ENCODE assay signal across 8 cellular contexts in the genomic region with DNA sequence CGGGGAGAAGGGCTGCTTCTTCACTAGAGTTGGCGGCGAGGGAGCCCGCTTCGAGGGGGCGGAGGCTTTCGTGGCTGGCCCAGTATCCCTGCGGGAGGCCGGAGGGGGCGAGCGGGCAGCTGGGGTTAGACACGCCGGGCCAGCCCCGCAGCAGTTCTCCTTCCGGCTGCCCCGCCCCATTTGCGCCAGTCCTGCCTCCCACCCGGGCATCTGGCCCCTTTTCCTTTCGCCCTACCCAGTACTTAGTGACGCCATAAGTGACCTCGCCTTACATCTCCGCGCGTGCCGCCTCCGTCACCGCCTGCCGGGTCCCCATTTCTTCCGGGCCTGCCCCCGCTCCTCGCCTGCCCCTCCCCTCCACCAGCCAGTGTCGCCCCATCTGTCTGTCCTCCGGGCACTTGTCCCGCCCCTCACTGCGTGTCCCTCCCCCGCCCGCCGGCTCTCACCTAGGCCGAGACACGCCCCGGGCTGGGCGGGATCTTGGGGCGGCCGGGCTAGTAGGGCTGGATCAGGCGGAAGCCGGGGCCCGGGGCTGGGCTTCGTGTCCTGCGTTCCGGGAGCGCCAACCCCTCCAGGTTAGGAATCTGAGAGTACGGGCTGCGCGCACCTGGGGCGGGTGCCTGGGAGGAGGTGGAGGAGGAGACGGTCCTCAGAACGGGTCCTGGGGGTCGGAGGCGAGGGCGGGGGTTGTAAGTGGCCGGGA. TPM values are rescaled to one million over a fixed set of nuclear protein-coding genes. Genes with fewer than 3 reads are reported as not detected.
DNase-seq lines count a peak whose midpoint lies in the region; ATAC-seq, FAIRE-seq and TF ChIP-seq lines count a peak whose summit lies in the region.

No MANE protein-coding gene starts in this region.

- DNase-seq in GM03348 (ENCODE audit: low spot score) (peak; percentile 72), HFF-Myc (ENCODE audit: extremely low read depth, low read depth) (peak; percentile 48), NCI-H1105 treated with DMSO at 0.1 percent for 48 hours (lab: John Stamatoyannopoulos, UW) (peak; percentile 91), left cardiac atrium (peak; percentile 91), retina (peak; percentile 87), urothelium cell line (ENCODE audit: low spot score) (no peak)
- peak; percentile 95 for DNase-seq in activated naive CD8-positive, alpha-beta T cell treated with anti-CD3 and anti-CD28 coated beads, Interleukin-2, amount 50 U/mL, for 16 hours (ENCODE audit: low read depth, low spot score)

- H3K4me3 ChIP-seq in HFF-Myc (replicated peaks; ENCODE audit: low read depth, low read length) = peak overlapping the region; percentile 54

- TF ChIP-seq CTCF in HFF-Myc (IDR thresholded peaks at IDR 0.05; ENCODE audit: low read depth, low read length, missing control alignments) = no peak

- ATAC-seq in SK-N-SH treated with all-trans-retinoic acid at 6 μM for 48 hours (peak; percentile 88), left cardiac atrium (peak; percentile 90)

- intact Hi-C loops in left cardiac atrium (cut with DNase I) = loop anchor here in 1 of 2 donors (10.0 kb wide), 1 partner anchor 137 kb away; no protein-coding TSS in a partner anchor

- no peak for FAIRE-seq in urothelium cell line (lab: Jason Lieb, UNC)

TF ChIP-seq in SK-N-SH treated with all-trans-retinoic acid at 6 μM for 48 hours, 23 proteins besides CTCF, POLR2A, EP300 and RAD21:
- TF ChIP-seq RARB (CRISPR knock-in tag; IDR thresholded peaks at IDR 0.05) (no peak), ZNF70 (CRISPR knock-in tag; IDR thresholded peaks at IDR 0.05) (no peak), ZFP3 (CRISPR knock-in tag; IDR thresholded peaks at IDR 0.05) (no peak)
- TF ChIP-seq, protein P1, sequence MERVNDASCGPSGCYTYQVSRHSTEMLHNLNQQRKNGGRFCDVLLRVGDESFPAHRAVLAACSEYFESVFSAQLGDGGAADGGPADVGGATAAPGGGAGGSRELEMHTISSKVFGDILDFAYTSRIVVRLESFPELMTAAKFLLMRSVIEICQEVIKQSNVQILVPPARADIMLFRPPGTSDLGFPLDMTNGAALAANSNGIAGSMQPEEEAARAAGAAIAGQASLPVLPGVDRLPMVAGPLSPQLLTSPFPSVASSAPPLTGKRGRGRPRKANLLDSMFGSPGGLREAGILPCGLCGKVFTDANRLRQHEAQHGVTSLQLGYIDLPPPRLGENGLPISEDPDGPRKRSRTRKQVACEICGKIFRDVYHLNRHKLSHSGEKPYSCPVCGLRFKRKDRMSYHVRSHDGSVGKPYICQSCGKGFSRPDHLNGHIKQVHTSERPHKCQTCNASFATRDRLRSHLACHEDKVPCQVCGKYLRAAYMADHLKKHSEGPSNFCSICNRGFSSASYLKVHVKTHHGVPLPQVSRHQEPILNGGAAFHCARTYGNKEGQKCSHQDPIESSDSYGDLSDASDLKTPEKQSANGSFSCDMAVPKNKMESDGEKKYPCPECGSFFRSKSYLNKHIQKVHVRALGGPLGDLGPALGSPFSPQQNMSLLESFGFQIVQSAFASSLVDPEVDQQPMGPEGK (CRISPR knock-in tag; IDR thresholded peaks at IDR 0.05; ENCODE audit: borderline replicate concordance) = no peak
- TF ChIP-seq, protein P2, sequence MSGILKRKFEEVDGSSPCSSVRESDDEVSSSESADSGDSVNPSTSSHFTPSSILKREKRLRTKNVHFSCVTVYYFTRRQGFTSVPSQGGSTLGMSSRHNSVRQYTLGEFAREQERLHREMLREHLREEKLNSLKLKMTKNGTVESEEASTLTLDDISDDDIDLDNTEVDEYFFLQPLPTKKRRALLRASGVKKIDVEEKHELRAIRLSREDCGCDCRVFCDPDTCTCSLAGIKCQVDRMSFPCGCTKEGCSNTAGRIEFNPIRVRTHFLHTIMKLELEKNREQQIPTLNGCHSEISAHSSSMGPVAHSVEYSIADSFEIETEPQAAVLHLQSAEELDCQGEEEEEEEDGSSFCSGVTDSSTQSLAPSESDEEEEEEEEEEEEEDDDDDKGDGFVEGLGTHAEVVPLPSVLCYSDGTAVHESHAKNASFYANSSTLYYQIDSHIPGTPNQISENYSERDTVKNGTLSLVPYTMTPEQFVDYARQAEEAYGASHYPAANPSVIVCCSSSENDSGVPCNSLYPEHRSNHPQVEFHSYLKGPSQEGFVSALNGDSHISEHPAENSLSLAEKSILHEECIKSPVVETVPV (CRISPR knock-in tag; IDR thresholded peaks at IDR 0.05) = no peak

RNA-seq across cellular contexts. Expression of a gene that starts 14.3 kb away (rescaled TPM):
- total RNA-seq in left cardiac atrium = not detected

RNA-seq across cellular contexts. Expression of a gene that starts 25.9 kb away (rescaled TPM):
- total RNA-seq in left cardiac atrium = 10 to 100 TPM; 16.6 to 18.6 TPM
